In the genomic region with DNA sequence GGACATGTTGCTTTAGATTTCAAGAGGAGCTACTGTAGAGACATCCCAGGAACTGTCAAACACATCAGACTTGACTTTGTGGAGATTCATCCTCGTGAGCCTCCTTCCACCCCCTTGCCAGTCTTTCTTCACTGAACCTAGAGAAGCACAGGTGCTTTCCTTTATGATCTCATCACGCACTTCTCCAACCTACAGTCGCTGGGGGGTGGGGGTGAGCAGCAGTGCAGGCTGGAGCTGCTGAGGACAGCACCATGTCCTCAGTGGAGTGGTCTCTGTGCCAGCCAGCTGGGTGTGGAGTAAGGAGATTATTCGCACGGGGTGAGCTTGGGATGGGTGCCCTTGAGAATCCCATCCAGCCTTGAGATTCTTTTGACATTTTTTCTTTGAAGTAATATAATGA, we compare ENCODE assay signal across 14 cellular contexts.
DNase-seq lines count a peak whose midpoint lies in the region; ATAC-seq and TF ChIP-seq lines count a peak whose summit lies in the region.
"Had no signal": no experiment of that assay in that cellular context is flagged by ENCODE, and none has a peak within 500 bp of the region (broad histone marks: within the 10 kb centered on the region; RNA-seq: fewer than 3 reads in every experiment).

No MANE protein-coding gene starts in this region.

- no peaks in the 10 kb centered on the region for H3K27me3 Mint-ChIP-seq in activated CD8-positive, alpha-beta T cell treated with anti-CD3 and anti-CD28 coated beads for 36 hours
- H3K27me3 Mint-ChIP-seq in activated CD8-positive, alpha-beta T cell treated with anti-CD3 and anti-CD28 coated beads, Interleukin-2, amount 10 ng/mL, durations not matched to agents 7 days and 5 days (ENCODE audit: low read depth): no peaks in the 10 kb centered on the region
- no peaks in the 10 kb centered on the region for H3K27me3 Mint-ChIP-seq in CD8-positive, alpha-beta T cell (ENCODE audit: low read depth)
- H3K27me3 Mint-ChIP-seq in activated T-helper 2 cell treated with anti-CD3 and anti-CD28 coated beads, Interferon-gamma antibody, Interleukin-2, Interleukin-4, amounts not matched to agents 10 μg/mL and 5 μg/mL and 100 μg/mL, durations not matched to agents 14 hours and 24 hours and 36 hours (ENCODE audit: low read depth): no peaks in the 10 kb centered on the region
- H3K27me3 Mint-ChIP-seq in naive thymus-derived CD8-positive, alpha-beta T cell: no peaks in the 10 kb centered on the region

- H3K4me1 Mint-ChIP-seq in activated CD8-positive, alpha-beta T cell treated with anti-CD3 and anti-CD28 coated beads for 36 hours (ENCODE audit: low read depth): peaks cover 49% of the 10 kb centered on the region
- peaks cover 31% of the 10 kb centered on the region for H3K4me1 Mint-ChIP-seq in activated CD8-positive, alpha-beta T cell treated with anti-CD3 and anti-CD28 coated beads, Interleukin-2, amount 10 ng/mL, durations not matched to agents 7 days and 5 days (ENCODE audit: low read depth)
- H3K4me1 Mint-ChIP-seq in CD8-positive, alpha-beta T cell (ENCODE audit: low read depth): peaks cover 66% of the 10 kb centered on the region
- H3K4me1 Mint-ChIP-seq in activated T-helper 2 cell treated with anti-CD3 and anti-CD28 coated beads, Interferon-gamma antibody, Interleukin-2, Interleukin-4, amounts not matched to agents 10 μg/mL and 5 μg/mL and 100 μg/mL, durations not matched to agents 14 hours and 24 hours and 36 hours (ENCODE audit: low read depth): peaks cover 24% of the 10 kb centered on the region
- H3K4me1 Mint-ChIP-seq in naive thymus-derived CD8-positive, alpha-beta T cell: peaks cover 33 to 66% (median 47%) of the 10 kb centered on the region in 4 donors

- ATAC-seq in activated CD8-positive, alpha-beta T cell treated with anti-CD3 and anti-CD28 coated beads for 36 hours: peak; percentile 58
- no peak for ATAC-seq in activated CD8-positive, alpha-beta T cell treated with anti-CD3 and anti-CD28 coated beads, Interleukin-2, amount 10 ng/mL, durations not matched to agents 7 days and 5 days
- ATAC-seq in CD8-positive, alpha-beta T cell: no peak
- no peak for ATAC-seq in naive thymus-derived CD8-positive, alpha-beta T cell
- ATAC-seq in HG03439 (IDR thresholded peaks at IDR 0.05; ENCODE audit: unreplicated experiment): no peak
- ATAC-seq in GM21390 (IDR thresholded peaks at IDR 0.05; ENCODE audit: unreplicated experiment): no peak

- intact Hi-C loops in activated CD8-positive, alpha-beta T cell treated with anti-CD3 and anti-CD28 coated beads for 36 hours (cut with micrococcal nuclease): no loop called here
- intact Hi-C loops in CD8-positive, alpha-beta T cell (cut with DNase I, micrococcal nuclease): no loop called here
- intact Hi-C loops in activated T-helper 2 cell treated with anti-CD3 and anti-CD28 coated beads, Interferon-gamma antibody, Interleukin-2, Interleukin-4, amounts not matched to agents 10 μg/mL and 5 μg/mL and 100 μg/mL, durations not matched to agents 14 hours and 24 hours and 36 hours (cut with micrococcal nuclease): no loop called here

- H3K27ac ChIP-seq in CD8-positive, alpha-beta T cell (ENCODE audit: low read depth, low read length): no peak overlapping the region

- CTCF ChIA-PET in activated CD8-positive, alpha-beta T cell treated with anti-CD3 and anti-CD28 coated beads for 36 hours (lab: Charles Lee): no interaction called here
- CTCF ChIA-PET in activated CD8-positive, alpha-beta T cell treated with anti-CD3 and anti-CD28 coated beads, Interleukin-2, amount 10 ng/mL, durations not matched to agents 7 days and 5 days (lab: Charles Lee): interaction anchor here (0.7 kb wide), 1 partner anchor 48 kb away, joined by 3 read pairs; no protein-coding TSS in a partner anchor
- CTCF ChIA-PET in CD8-positive, alpha-beta T cell (lab: Charles Lee): no interaction called here

- TF ChIP-seq CTCF in activated CD8-positive, alpha-beta T cell treated with anti-CD3 and anti-CD28 coated beads for 36 hours (IDR thresholded peaks at IDR 0.05): no peak
- no peak for TF ChIP-seq CTCF in CD8-positive, alpha-beta T cell (IDR thresholded peaks at IDR 0.05)

- POLR2A ChIA-PET in activated CD8-positive, alpha-beta T cell treated with anti-CD3 and anti-CD28 coated beads for 36 hours (lab: Charles Lee): interaction anchor here (1.2 kb wide), 1 partner anchor 13 kb away, joined by 3 read pairs; no protein-coding TSS in a partner anchor
- POLR2A ChIA-PET in activated CD8-positive, alpha-beta T cell treated with anti-CD3 and anti-CD28 coated beads, Interleukin-2, amount 10 ng/mL, durations not matched to agents 7 days and 5 days (lab: Charles Lee): no interaction called here
- POLR2A ChIA-PET in CD8-positive, alpha-beta T cell (lab: Charles Lee): no interaction called here
- POLR2A ChIA-PET in naive thymus-derived CD8-positive, alpha-beta T cell (lab: Charles Lee): no interaction called here

- no peak overlapping the region for H3K4me3 Mint-ChIP-seq in activated CD8-positive, alpha-beta T cell treated with anti-CD3 and anti-CD28 coated beads for 36 hours
- no peak overlapping the region for H3K4me3 Mint-ChIP-seq in activated CD8-positive, alpha-beta T cell treated with anti-CD3 and anti-CD28 coated beads, Interleukin-2, amount 10 ng/mL, durations not matched to agents 7 days and 5 days
- no peak overlapping the region for H3K4me3 Mint-ChIP-seq in CD8-positive, alpha-beta T cell
- H3K4me3 Mint-ChIP-seq in activated T-helper 2 cell treated with anti-CD3 and anti-CD28 coated beads, Interferon-gamma antibody, Interleukin-2, Interleukin-4, amounts not matched to agents 10 μg/mL and 5 μg/mL and 100 μg/mL, durations not matched to agents 14 hours and 24 hours and 36 hours (ENCODE audit: low read depth): no peak overlapping the region
- no peak overlapping the region for H3K4me3 Mint-ChIP-seq in naive thymus-derived CD8-positive, alpha-beta T cell

- no peak overlapping the region for H3K4me3 ChIP-seq in CD8-positive, alpha-beta T cell (ENCODE audit: low read depth, low read length)

- no peaks in the 10 kb centered on the region for H3K9me3 ChIP-seq in CD8-positive, alpha-beta T cell (ENCODE audit: low read length)

- peak; percentile 31 for DNase-seq in activated CD8-positive, alpha-beta T cell treated with anti-CD3 and anti-CD28 coated beads for 36 hours
- DNase-seq in activated CD8-positive, alpha-beta T cell treated with anti-CD3 and anti-CD28 coated beads, Interleukin-2, amount 10 ng/mL, durations not matched to agents 7 days and 5 days: no peak
- DNase-seq in CD8-positive, alpha-beta T cell: peak in 1 of 7 experiments; percentile 23
- DNase-seq in activated T-helper 2 cell treated with anti-CD3 and anti-CD28 coated beads, Interferon-gamma antibody, Interleukin-2, Interleukin-4, amounts not matched to agents 10 μg/mL and 5 μg/mL and 100 μg/mL, durations not matched to agents 14 hours and 24 hours and 36 hours (ENCODE audit: low spot score): no peak
- no peak for DNase-seq in naive thymus-derived CD8-positive, alpha-beta T cell
- DNase-seq in glomerular visceral epithelial cell (ENCODE audit: extremely low spot score): no peak
- DNase-seq: anterior cingulate cortex, foreskin fibroblast, NCI-H1930, NCI-H446 treated with DMSO at 0.1 percent for 48 hours, SHP77, T-helper 9 cell had no signal

- H3K27me3 ChIP-seq in CD8-positive, alpha-beta T cell (ENCODE audit: insufficient read depth, low read length): no peaks in the 10 kb centered on the region

- H3K9me3 Mint-ChIP-seq in activated CD8-positive, alpha-beta T cell treated with anti-CD3 and anti-CD28 coated beads for 36 hours: no peaks in the 10 kb centered on the region
- no peaks in the 10 kb centered on the region for H3K9me3 Mint-ChIP-seq in activated CD8-positive, alpha-beta T cell treated with anti-CD3 and anti-CD28 coated beads, Interleukin-2, amount 10 ng/mL, durations not matched to agents 7 days and 5 days (ENCODE audit: insufficient read depth)
- H3K9me3 Mint-ChIP-seq in CD8-positive, alpha-beta T cell: no peaks in the 10 kb centered on the region
- no peaks in the 10 kb centered on the region for H3K9me3 Mint-ChIP-seq in activated T-helper 2 cell treated with anti-CD3 and anti-CD28 coated beads, Interferon-gamma antibody, Interleukin-2, Interleukin-4, amounts not matched to agents 10 μg/mL and 5 μg/mL and 100 μg/mL, durations not matched to agents 14 hours and 24 hours and 36 hours
- no peaks in the 10 kb centered on the region for H3K9me3 Mint-ChIP-seq in naive thymus-derived CD8-positive, alpha-beta T cell

- peaks cover 13% of the 10 kb centered on the region for H3K36me3 Mint-ChIP-seq in activated CD8-positive, alpha-beta T cell treated with anti-CD3 and anti-CD28 coated beads for 36 hours (ENCODE audit: low read depth)
- peaks cover 24% of the 10 kb centered on the region for H3K36me3 Mint-ChIP-seq in activated CD8-positive, alpha-beta T cell treated with anti-CD3 and anti-CD28 coated beads, Interleukin-2, amount 10 ng/mL, durations not matched to agents 7 days and 5 days (ENCODE audit: low read depth)
- H3K36me3 Mint-ChIP-seq in CD8-positive, alpha-beta T cell: peaks cover 76% of the 10 kb centered on the region
- peaks cover 33% of the 10 kb centered on the region for H3K36me3 Mint-ChIP-seq in activated T-helper 2 cell treated with anti-CD3 and anti-CD28 coated beads, Interferon-gamma antibody, Interleukin-2, Interleukin-4, amounts not matched to agents 10 μg/mL and 5 μg/mL and 100 μg/mL, durations not matched to agents 14 hours and 24 hours and 36 hours (ENCODE audit: low read depth)
- H3K36me3 Mint-ChIP-seq in naive thymus-derived CD8-positive, alpha-beta T cell: peaks cover 0 to 51% (median 10%) of the 10 kb centered on the region in 3 donors

- H3K27ac Mint-ChIP-seq in activated CD8-positive, alpha-beta T cell treated with anti-CD3 and anti-CD28 coated beads for 36 hours: no peak overlapping the region
- no peak overlapping the region for H3K27ac Mint-ChIP-seq in activated CD8-positive, alpha-beta T cell treated with anti-CD3 and anti-CD28 coated beads, Interleukin-2, amount 10 ng/mL, durations not matched to agents 7 days and 5 days
- peak overlapping the region; percentile 43 for H3K27ac Mint-ChIP-seq in CD8-positive, alpha-beta T cell
- peak overlapping the region; percentile 1 for H3K27ac Mint-ChIP-seq in activated T-helper 2 cell treated with anti-CD3 and anti-CD28 coated beads, Interferon-gamma antibody, Interleukin-2, Interleukin-4, amounts not matched to agents 10 μg/mL and 5 μg/mL and 100 μg/mL, durations not matched to agents 14 hours and 24 hours and 36 hours
- H3K27ac Mint-ChIP-seq in naive thymus-derived CD8-positive, alpha-beta T cell: peak overlapping the region in 9 of 10 donors; percentile 1 to 83 (median 55)

- peaks cover 15% of the 10 kb centered on the region for H3K4me1 ChIP-seq in CD8-positive, alpha-beta T cell (ENCODE audit: insufficient read depth, low read length)

- H3K36me3 ChIP-seq in CD8-positive, alpha-beta T cell (ENCODE audit: insufficient read depth, low read length): peaks cover 5% of the 10 kb centered on the region

Comparison
In these comparisons a context has a peak if more than half of its experiments do, and no peak if none do; other contexts are left out.
1. H3K27ac Mint-ChIP-seq: peak in CD8-positive, alpha-beta T cell (single experiment), activated T-helper 2 cell treated with anti-CD3 and anti-CD28 coated beads, Interferon-gamma antibody, Interleukin-2, Interleukin-4, amounts not matched to agents 10 μg/mL and 5 μg/mL and 100 μg/mL, durations not matched to agents 14 hours and 24 hours and 36 hours (single experiment) and naive thymus-derived CD8-positive, alpha-beta T cell (9 of 10); none in activated CD8-positive, alpha-beta T cell treated with anti-CD3 and anti-CD28 coated beads for 36 hours (single experiment) and activated CD8-positive, alpha-beta T cell treated with anti-CD3 and anti-CD28 coated beads, Interleukin-2, amount 10 ng/mL, durations not matched to agents 7 days and 5 days (single experiment).